In genomic region chr6:15504581-15505350, GRCh38 we compare ENCODE assay signal across 8 cellular contexts.
DNase-seq lines count a peak whose midpoint lies in the region; ATAC-seq, FAIRE-seq and TF ChIP-seq lines count a peak whose summit lies in the region.

No MANE protein-coding gene starts in this region.

- CTCF ChIA-PET in activated naive CD4-positive, alpha-beta T cell treated with anti-CD3 and anti-CD28 coated beads for 36 hours (lab: Charles Lee) = no interaction called here

- intact Hi-C loops in activated naive CD4-positive, alpha-beta T cell treated with anti-CD3 and anti-CD28 coated beads for 36 hours (cut with micrococcal nuclease) = no loop called here

- peak; percentile 92 for ATAC-seq in SK-N-SH treated with all-trans-retinoic acid at 6 μM for 48 hours

- H3K36me3 Mint-ChIP-seq in progenitor cell of endocrine pancreas (ENCODE audit: insufficient read depth) = peaks cover 33% of the 10 kb centered on the region
- peaks cover 38% of the 10 kb centered on the region for H3K36me3 Mint-ChIP-seq in activated naive CD4-positive, alpha-beta T cell treated with anti-CD3 and anti-CD28 coated beads for 36 hours (ENCODE audit: low read depth)

- H3K27me3 Mint-ChIP-seq in progenitor cell of endocrine pancreas = no peaks in the 10 kb centered on the region
- H3K27me3 Mint-ChIP-seq in activated naive CD4-positive, alpha-beta T cell treated with anti-CD3 and anti-CD28 coated beads for 36 hours (ENCODE audit: low read depth) = no peaks in the 10 kb centered on the region

- peak overlapping the region; percentile 82 for H3K27ac Mint-ChIP-seq in progenitor cell of endocrine pancreas
- no peak overlapping the region for H3K27ac Mint-ChIP-seq in activated naive CD4-positive, alpha-beta T cell treated with anti-CD3 and anti-CD28 coated beads for 36 hours

- no peak for TF ChIP-seq CTCF in progenitor cell of endocrine pancreas (IDR thresholded peaks at IDR 0.05; ENCODE audit: unreplicated experiment)

- no peak overlapping the region for H3K4me3 Mint-ChIP-seq in progenitor cell of endocrine pancreas (ENCODE audit: low read depth)
- no peak overlapping the region for H3K4me3 Mint-ChIP-seq in activated naive CD4-positive, alpha-beta T cell treated with anti-CD3 and anti-CD28 coated beads for 36 hours

- peak; percentile 57 for DNase-seq in activated effector memory CD4-positive, alpha-beta T cell treated with anti-CD3 and anti-CD28 coated beads, Interleukin-2, amount 50 U/mL, for 16 hours
- no peak for DNase-seq in activated effector memory CD4-positive, alpha-beta T cell treated with Interleukin-2 at 50 U/mL for 16 hours
- DNase-seq in frontal cortex (ENCODE audit: low spot score in 2 of 2) = peak; percentile 61 to 70
- no peak for DNase-seq in progenitor cell of endocrine pancreas (ENCODE audit: low spot score, unreplicated experiment)
- no peak for DNase-seq in GDM1 (lab: John Stamatoyannopoulos, UW)
- DNase-seq in NCI-H526 treated with DMSO at 0.1 percent for 48 hours (lab: John Stamatoyannopoulos, UW) = no peak
- DNase-seq in activated naive CD4-positive, alpha-beta T cell treated with anti-CD3 and anti-CD28 coated beads for 36 hours = no peak

- peak; percentile 21 for FAIRE-seq in frontal cortex (lab: Jason Lieb, UNC)

- no peaks in the 10 kb centered on the region for H3K9me3 Mint-ChIP-seq in progenitor cell of endocrine pancreas (ENCODE audit: low read depth)
- no peaks in the 10 kb centered on the region for H3K9me3 Mint-ChIP-seq in activated naive CD4-positive, alpha-beta T cell treated with anti-CD3 and anti-CD28 coated beads for 36 hours

- H3K4me1 Mint-ChIP-seq in progenitor cell of endocrine pancreas (ENCODE audit: low read depth) = peaks cover 9% of the 10 kb centered on the region
- no peaks in the 10 kb centered on the region for H3K4me1 Mint-ChIP-seq in activated naive CD4-positive, alpha-beta T cell treated with anti-CD3 and anti-CD28 coated beads for 36 hours (ENCODE audit: low read depth)

TF ChIP-seq in SK-N-SH treated with all-trans-retinoic acid at 6 μM for 48 hours, 23 proteins besides CTCF, POLR2A, EP300 and RAD21:
- TF ChIP-seq ZNF70 (CRISPR knock-in tag; IDR thresholded peaks at IDR 0.05) = no peak
- 0 out of 2 replicates have a peak, but pooled peaks have one; percentile 19 for TF ChIP-seq PATZ1 (CRISPR knock-in tag; IDR thresholded peaks at IDR 0.05; ENCODE audit: borderline replicate concordance)
- TF ChIP-seq ISL1 (CRISPR knock-in tag; IDR thresholded peaks at IDR 0.05) = peak; percentile 74
- no peak for TF ChIP-seq POU6F1 (CRISPR knock-in tag; IDR thresholded peaks at IDR 0.05; ENCODE audit: borderline replicate concordance, low read depth)
- TF ChIP-seq TSHZ2 (CRISPR knock-in tag; IDR thresholded peaks at IDR 0.05) = peak; percentile 64
- TF ChIP-seq PPARA (CRISPR knock-in tag; IDR thresholded peaks at IDR 0.05; ENCODE audit: borderline replicate concordance) = no peak
- no peak for TF ChIP-seq CREB5 (CRISPR knock-in tag; IDR thresholded peaks at IDR 0.05; ENCODE audit: low read depth)
- peak; percentile 69; the same call in 1 of the 2 replicates for TF ChIP-seq TCF4 (CRISPR knock-in tag; IDR thresholded peaks at IDR 0.05; ENCODE audit: borderline replicate concordance)
- TF ChIP-seq RARB (CRISPR knock-in tag; IDR thresholded peaks at IDR 0.05) = no peak
- 0 out of 2 replicates have a peak, but pooled peaks have one; percentile 21 for TF ChIP-seq TOX (CRISPR knock-in tag; IDR thresholded peaks at IDR 0.05; ENCODE audit: borderline replicate concordance)
- TF ChIP-seq, protein P1, sequence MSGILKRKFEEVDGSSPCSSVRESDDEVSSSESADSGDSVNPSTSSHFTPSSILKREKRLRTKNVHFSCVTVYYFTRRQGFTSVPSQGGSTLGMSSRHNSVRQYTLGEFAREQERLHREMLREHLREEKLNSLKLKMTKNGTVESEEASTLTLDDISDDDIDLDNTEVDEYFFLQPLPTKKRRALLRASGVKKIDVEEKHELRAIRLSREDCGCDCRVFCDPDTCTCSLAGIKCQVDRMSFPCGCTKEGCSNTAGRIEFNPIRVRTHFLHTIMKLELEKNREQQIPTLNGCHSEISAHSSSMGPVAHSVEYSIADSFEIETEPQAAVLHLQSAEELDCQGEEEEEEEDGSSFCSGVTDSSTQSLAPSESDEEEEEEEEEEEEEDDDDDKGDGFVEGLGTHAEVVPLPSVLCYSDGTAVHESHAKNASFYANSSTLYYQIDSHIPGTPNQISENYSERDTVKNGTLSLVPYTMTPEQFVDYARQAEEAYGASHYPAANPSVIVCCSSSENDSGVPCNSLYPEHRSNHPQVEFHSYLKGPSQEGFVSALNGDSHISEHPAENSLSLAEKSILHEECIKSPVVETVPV (CRISPR knock-in tag; IDR thresholded peaks at IDR 0.05) = no peak
- TF ChIP-seq CSDC2 (CRISPR knock-in tag; IDR thresholded peaks at IDR 0.05) = no peak
- TF ChIP-seq GLIS3 (CRISPR knock-in tag; IDR thresholded peaks at IDR 0.05) = peak; percentile 51
TF ChIP-seq in SK-N-SH treated with all-trans-retinoic acid at 6 μM for 48 hours: peak in this region for 6.

Comparison
In these comparisons a context has a peak if more than half of its experiments do, and no peak if none do; other contexts are left out.
1. DNase-seq: peak in activated effector memory CD4-positive, alpha-beta T cell treated with anti-CD3 and anti-CD28 coated beads, Interleukin-2, amount 50 U/mL, for 16 hours (single experiment) and frontal cortex (2 of 2); none in activated effector memory CD4-positive, alpha-beta T cell treated with Interleukin-2 at 50 U/mL for 16 hours (single experiment), progenitor cell of endocrine pancreas (single experiment), GDM1 (single experiment), NCI-H526 treated with DMSO at 0.1 percent for 48 hours (single experiment) and activated naive CD4-positive, alpha-beta T cell treated with anti-CD3 and anti-CD28 coated beads for 36 hours (single experiment).